Comparison of ENCODE assay signal across 8 cellular contexts in the genomic region with DNA sequence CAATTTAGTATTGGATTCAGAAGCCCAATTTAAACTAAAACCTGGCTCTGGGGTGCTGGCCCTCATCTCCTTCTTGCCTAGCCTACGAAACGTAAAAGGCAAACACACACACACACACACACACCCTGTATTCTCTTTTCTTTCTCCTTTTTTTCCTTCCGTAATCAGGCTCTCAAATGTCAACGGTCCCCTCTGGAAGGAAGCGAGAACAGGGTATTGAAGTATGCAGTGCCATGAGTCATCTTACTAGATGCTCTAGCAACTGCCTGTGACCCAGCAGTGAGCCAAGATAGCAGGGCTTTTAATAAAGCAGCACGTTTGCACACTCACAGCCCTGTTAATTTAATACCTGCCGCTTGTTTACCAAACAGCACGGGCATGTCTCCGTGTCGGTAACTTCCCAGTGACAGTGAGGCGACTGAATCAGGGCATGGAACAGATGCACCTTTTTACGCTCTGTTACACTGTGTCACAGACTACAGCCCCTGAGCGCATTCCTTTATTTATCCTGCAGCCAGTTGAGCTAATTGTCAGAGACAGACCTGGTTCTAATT.
DNase-seq lines count a peak whose midpoint lies in the region; ATAC-seq, FAIRE-seq and TF ChIP-seq lines count a peak whose summit lies in the region.

No MANE protein-coding gene starts in this region.

- peak; percentile 21 for DNase-seq in H54 (ENCODE audit: insufficient read length, low spot score)
- peak in 1 of 2 donors; percentile 32 for DNase-seq in foreskin keratinocyte
- no peak for DNase-seq in sciatic nerve (ENCODE audit: low spot score)
- DNase-seq in ureter (ENCODE audit: low spot score) = no peak
- no peak for DNase-seq in NCI-H510A treated with DMSO at 0.1 percent for 48 hours (lab: John Stamatoyannopoulos, UW)

- no peak for TF ChIP-seq CTCF in foreskin keratinocyte (conservative IDR thresholded peaks at IDR 0.05)

- no peak overlapping the region for H3K27ac ChIP-seq in foreskin keratinocyte

- peak; percentile 99 for FAIRE-seq in H54 (lab: Jason Lieb, UNC)

- H3K4me1 ChIP-seq in foreskin keratinocyte = peaks cover 5% of the 10 kb centered on the region

- ATAC-seq in foreskin keratinocyte (peak; percentile 97), sciatic nerve (peak; percentile 71), GM19395 (IDR thresholded peaks at IDR 0.05; ENCODE audit: unreplicated experiment) (no peak), GM21576 (IDR thresholded peaks at IDR 0.05; ENCODE audit: unreplicated experiment) (no peak)

- intact Hi-C loops in sciatic nerve (cut with DNase I) = no loop called here

- peaks cover 4% of the 10 kb centered on the region for H3K27me3 ChIP-seq in foreskin keratinocyte

- TF ChIP-seq POLR2A in H54 (IDR thresholded peaks at IDR 0.05; ENCODE audit: low read depth, low read length) = no peak

TF ChIP-seq in PFSK-1, 5 proteins besides CTCF, POLR2A, EP300 and RAD21:
- 0 out of 2 replicates have a peak, but pooled peaks have one; percentile 24 for TF ChIP-seq TAF1 (IDR thresholded peaks at IDR 0.05; ENCODE audit: borderline replicate concordance, insufficient read depth, low read length)
- no peak for TF ChIP-seq FOXP2 (optimal IDR thresholded peaks at IDR 0.05; ENCODE audit: borderline replicate concordance, extremely low read depth, extremely low read length, insufficient read depth)
- TF ChIP-seq POLR2AphosphoS5 (IDR thresholded peaks at IDR 0.05; ENCODE audit: low read depth, low read length) = no peak; the same call in 1 of the 2 replicates
- TF ChIP-seq SIN3A (IDR thresholded peaks at IDR 0.05; ENCODE audit: borderline replicate concordance, insufficient read depth, low read length) = peak; percentile 79; the same call in 1 of the 2 replicates
- TF ChIP-seq REST (IDR thresholded peaks at IDR 0.05; ENCODE audit: insufficient read depth in 1 of 2, low read depth in 2 of 2, low read length in 2 of 2) = 0 out of 4 replicates have a peak, but pooled peaks of 1 of the 2 experiments have one; percentile 34
TF ChIP-seq in PFSK-1: peak in this region for 3.

Comparison
In these comparisons a context has a peak if more than half of its experiments do, and no peak if none do; other contexts are left out.
1. ATAC-seq: peak in foreskin keratinocyte (single experiment) and sciatic nerve (single experiment); none in GM19395 (single experiment) and GM21576 (single experiment).